ENCODE assay signal across 8 cellular contexts in genomic region chr5:95808686-95809413, GRCh38. TPM values are rescaled to one million over a fixed set of nuclear protein-coding genes. Genes with fewer than 3 reads are reported as not detected.
DNase-seq lines count a peak whose midpoint lies in the region; ATAC-seq and TF ChIP-seq lines count a peak whose summit lies in the region.

No MANE protein-coding gene starts in this region.

- WGBS in endodermal cell (ENCODE audit: insufficient coverage in 1 of 2, insufficient read length in 1 of 2), 2 experiments: 77 to 100% methylated on average over 1 to 10 of the region's 10 CpGs

- TF ChIP-seq CTCF in HL-60 (IDR thresholded peaks at IDR 0.05; ENCODE audit: insufficient read depth, low read length) (no peak), endodermal cell (conservative IDR thresholded peaks at IDR 0.05) (no peak), neutrophil (IDR thresholded peaks at IDR 0.05) (no peak), tibial artery (IDR thresholded peaks at IDR 0.05) (no peak)

- H3K4me3 ChIP-seq in HL-60 (replicated peaks; ENCODE audit: insufficient read depth, low read length): no peak overlapping the region
- no peak overlapping the region for H3K4me3 ChIP-seq in endodermal cell (ENCODE audit: low read length)
- H3K4me3 ChIP-seq in neutrophil (ENCODE audit: low read depth in 1 of 2, low read length in 1 of 2): peak overlapping the region in 1 of 2 experiments; percentile 22
- H3K4me3 ChIP-seq in tibial artery: peak overlapping the region; percentile 9

- ATAC-seq in GM21390 (IDR thresholded peaks at IDR 0.05; ENCODE audit: unreplicated experiment): peak; percentile 99

- H3K27ac ChIP-seq in HL-60 (replicated peaks) (peak overlapping the region; percentile 72), endodermal cell (ENCODE audit: low read depth, low read length) (no peak overlapping the region), neutrophil (peak overlapping the region; percentile 98), tibial artery (peak overlapping the region; percentile 71 to 79)

- peaks cover 7% of the 10 kb centered on the region for H3K9me3 Mint-ChIP-seq in endodermal cell

- H3K4me1 ChIP-seq in endodermal cell (ENCODE audit: control insufficient read depth, insufficient read depth, low read length) (peaks cover 13% of the 10 kb centered on the region), neutrophil (ENCODE audit: control insufficient read depth in 1 of 2, insufficient read depth in 1 of 2, low read depth in 1 of 2, low read length in 1 of 2) (peaks cover 34 to 51% of the 10 kb centered on the region in 2 experiments), tibial artery (peaks cover 0 to 48% (median 34%) of the 10 kb centered on the region in 4 donors)

- H3K4me3 Mint-ChIP-seq in endodermal cell: no peak overlapping the region

- H3K27me3 ChIP-seq in HL-60 (ENCODE audit: insufficient read depth, poor library complexity, severe bottlenecking): no peaks in the 10 kb centered on the region
- H3K27me3 ChIP-seq in endodermal cell (ENCODE audit: control insufficient read depth, insufficient read depth, low read length, poor library complexity, severe bottlenecking): no peaks in the 10 kb centered on the region
- H3K27me3 ChIP-seq in neutrophil: no peaks in the 10 kb centered on the region
- H3K27me3 ChIP-seq in tibial artery: no peaks in the 10 kb centered on the region

- intact Hi-C loops in tibial artery (cut with DNase I; ENCODE audit: low total_unique reads): no loop called here

- DNase-seq in DMS 273 treated with DMSO at 0.1 percent for 48 hours (lab: John Stamatoyannopoulos, UW) (peak; percentile 28), HL-60 (ENCODE audit: low read depth in 1 of 2, low spot score in 1 of 2) (peak; percentile 55 to 85), endodermal cell (peak; percentile 40), tibial artery (peak; percentile 87 to 95), mesenteric fat pad (ENCODE audit: low spot score) (no peak)
- DNase-seq in activated CD4-positive, alpha-beta T cell treated with anti-CD3 and anti-CD28 coated beads, Interleukin-2, amount 50 U/mL, for 1 hour: peak; percentile 71

- H3K36me3 Mint-ChIP-seq in endodermal cell (ENCODE audit: low read depth): peaks cover 22% of the 10 kb centered on the region

- H3K9ac ChIP-seq in endodermal cell (ENCODE audit: extremely low read depth, low read length, poor library complexity, severe bottlenecking): no peak overlapping the region

- H3K27me3 Mint-ChIP-seq in endodermal cell (ENCODE audit: insufficient read depth): peaks cover 3% of the 10 kb centered on the region

- peaks cover 12% of the 10 kb centered on the region for H3K9me3 ChIP-seq in endodermal cell (ENCODE audit: control insufficient read depth, low read length)
- H3K9me3 ChIP-seq in neutrophil: no peaks in the 10 kb centered on the region
- no peaks in the 10 kb centered on the region for H3K9me3 ChIP-seq in tibial artery

- no peak overlapping the region for H3K27ac Mint-ChIP-seq in endodermal cell

- H3K36me3 ChIP-seq in endodermal cell (ENCODE audit: control insufficient read depth, insufficient read depth, low read length) (peaks cover 9% of the 10 kb centered on the region), neutrophil (peaks cover 50% of the 10 kb centered on the region), tibial artery (peaks cover 0 to 5% (median 0%) of the 10 kb centered on the region in 3 donors)

- H3K4me1 Mint-ChIP-seq in endodermal cell: peaks cover 36% of the 10 kb centered on the region

RNA-seq across cellular contexts. Expression of gene GLRX, which starts 13.7 kb away (rescaled TPM):
- total RNA-seq in endodermal cell (10 to 100 TPM; 18.9 to 26.3 TPM), mesenteric fat pad (155 TPM)
- polyA plus RNA-seq in endodermal cell (2013, experiment 1 of 2): 33.6 TPM
- polyA plus RNA-seq in endodermal cell (2013, experiment 2 of 2): 34.9 TPM

Comparison
In these comparisons a context has a peak if more than half of its experiments do, and no peak if none do; other contexts are left out.
1. H3K4me3 ChIP-seq: peak in tibial artery (2 of 2); none in HL-60 (single experiment) and endodermal cell (single experiment).